In the genomic region with DNA sequence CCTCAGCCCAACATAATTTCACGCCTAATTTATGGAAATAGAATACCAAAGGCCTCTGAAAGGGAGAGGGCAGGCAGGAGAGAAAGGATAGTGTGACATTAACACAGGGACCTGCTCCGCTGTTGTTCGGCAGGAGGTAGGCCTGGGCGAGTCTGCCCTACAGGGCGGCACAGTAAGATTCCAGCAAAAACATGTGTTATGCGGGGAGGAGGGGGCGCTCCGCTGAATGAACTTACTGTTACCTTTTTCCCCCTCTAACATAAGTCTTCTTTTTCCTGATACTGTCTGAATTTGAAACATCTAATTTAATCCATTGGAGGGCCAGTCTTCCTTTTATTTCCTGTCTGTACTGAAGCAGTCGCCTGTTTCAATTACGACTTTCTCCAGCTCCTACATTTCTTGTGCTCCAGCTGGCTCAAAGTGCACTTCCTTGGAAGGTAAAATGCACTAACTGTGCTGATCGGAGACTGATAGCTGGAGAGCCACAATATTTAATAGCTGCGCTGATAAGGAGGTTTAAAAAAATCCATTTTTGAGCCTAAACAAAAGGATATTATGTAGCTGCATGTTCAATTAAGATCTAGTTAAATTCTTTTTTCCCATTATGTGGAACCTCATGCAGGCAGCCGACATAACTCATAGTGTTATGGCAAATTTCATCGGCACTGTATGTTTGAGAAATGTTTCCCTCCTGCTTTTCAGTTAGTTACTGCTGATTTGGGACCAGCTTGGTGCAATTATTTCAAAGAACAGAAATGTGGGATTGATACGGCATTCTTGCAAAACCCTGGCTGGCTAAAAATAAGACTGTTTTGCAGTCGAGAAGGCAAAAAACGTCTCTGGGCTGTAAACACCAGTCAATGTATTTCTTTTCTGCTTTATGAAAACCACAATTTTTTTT, we compare ENCODE assay signal across 21 cellular contexts.
DNase-seq lines count a peak whose midpoint lies in the region; ATAC-seq and TF ChIP-seq lines count a peak whose summit lies in the region.
"Had no signal": no experiment of that assay in that cellular context is flagged by ENCODE, and none has a peak within 500 bp of the region (broad histone marks: within the 10 kb centered on the region; RNA-seq: fewer than 3 reads in every experiment).

No MANE protein-coding gene starts in this region.

- H3K27me3 ChIP-seq in left ventricle myocardium inferior (ENCODE audit: low read depth) (no peaks in the 10 kb centered on the region), heart left ventricle (no peaks in the 10 kb centered on the region), muscle layer of duodenum (ENCODE audit: low read depth, low read length) (no peaks in the 10 kb centered on the region), aorta (ENCODE audit: control insufficient read depth in 1 of 2, insufficient read depth in 2 of 2, low read length in 1 of 2) (no peaks in the 10 kb centered on the region)

- H3K9me3 ChIP-seq in left ventricle myocardium inferior (replicated peaks): no peaks in the 10 kb centered on the region
- H3K9me3 ChIP-seq in heart left ventricle: no peaks in the 10 kb centered on the region
- H3K9me3 ChIP-seq in muscle layer of duodenum (ENCODE audit: control insufficient read depth in 1 of 2, low read length in 2 of 2): no peaks in the 10 kb centered on the region
- no peaks in the 10 kb centered on the region for H3K9me3 ChIP-seq in aorta (ENCODE audit: control insufficient read depth, low read length)
- H3K9me3 ChIP-seq: A549, lower lobe of right lung had no signal

- WGBS in heart left ventricle, 4 donors: 66 to 78% (median 74%) methylated on average over 17 of the region's 17 CpGs
- 8 to 10% methylated on average over 17 of the region's 17 CpGs for WGBS in aorta, 2 donors

- no peak for ATAC-seq in heart left ventricle
- ATAC-seq in aorta (ENCODE audit: low FRiP score): no peak
- no peak for ATAC-seq in HG03432 (IDR thresholded peaks at IDR 0.05; ENCODE audit: unreplicated experiment)
- ATAC-seq: A549; activated CD4-positive, alpha-beta T cell treated with anti-CD3 and anti-CD28 coated beads for 36 hours; lower lobe of right lung had no signal

- no peak overlapping the region for H3K4me3 ChIP-seq in left ventricle myocardium inferior
- peak overlapping the region in 4 of 12 donors; percentile 11 to 36 (median 18) for H3K4me3 ChIP-seq in heart left ventricle
- H3K4me3 ChIP-seq in epithelial cell of proximal tubule (ENCODE audit: low read depth, low read length): peak overlapping the region; percentile 5
- H3K4me3 ChIP-seq in muscle layer of duodenum (ENCODE audit: low read depth in 1 of 2, low read length in 2 of 2): no peak overlapping the region
- H3K4me3 ChIP-seq in aorta (ENCODE audit: low read length in 2 of 2): peak overlapping the region in 1 of 2 donors; percentile 39
- H3K4me3 ChIP-seq: A549, lower lobe of right lung had no signal

- peaks cover 4% of the 10 kb centered on the region for H3K4me1 ChIP-seq in left ventricle myocardium inferior
- peaks cover 0 to 15% (median 0%) of the 10 kb centered on the region in 12 donors for H3K4me1 ChIP-seq in heart left ventricle
- H3K4me1 ChIP-seq in muscle layer of duodenum (ENCODE audit: control insufficient read depth in 1 of 2, insufficient read depth in 2 of 2, low read length in 2 of 2): no peaks in the 10 kb centered on the region
- H3K4me1 ChIP-seq in aorta (ENCODE audit: control insufficient read depth in 1 of 2, insufficient read depth in 2 of 2, low read length in 2 of 2): peaks cover 4 to 6% of the 10 kb centered on the region in 2 donors
- H3K4me1 ChIP-seq: lower lobe of right lung had no signal

- TF ChIP-seq CTCF in left ventricle myocardium inferior (IDR thresholded peaks at IDR 0.05; ENCODE audit: borderline replicate concordance) (no peak), heart left ventricle (IDR thresholded peaks at IDR 0.05) (no peak), epithelial cell of proximal tubule (conservative IDR thresholded peaks at IDR 0.05; ENCODE audit: low read depth, low read length) (no peak)

- H3K36me3 ChIP-seq in left ventricle myocardium inferior (no peaks in the 10 kb centered on the region), heart left ventricle (no peaks in the 10 kb centered on the region), muscle layer of duodenum (ENCODE audit: control insufficient read depth in 1 of 2, insufficient read depth in 2 of 2, low read length in 2 of 2) (no peaks in the 10 kb centered on the region), aorta (ENCODE audit: control insufficient read depth in 1 of 2, insufficient read depth in 2 of 2, low read length in 1 of 2) (no peaks in the 10 kb centered on the region)
- H3K36me3 ChIP-seq: lower lobe of right lung had no signal

- intact Hi-C loops in left ventricle myocardium inferior (cut with micrococcal nuclease): no loop called here
- intact Hi-C loops in heart left ventricle (cut with DNase I): no loop called here
- intact Hi-C loops in aorta (cut with DNase I): loop anchor here in 1 of 2 donors (10.0 kb wide), 1 partner anchor 178 kb away; no protein-coding TSS in a partner anchor

- DNase-seq in left ventricle myocardium inferior: no peak
- DNase-seq in heart left ventricle: no peak
- DNase-seq in epithelial cell of proximal tubule (ENCODE audit: low read depth): no peak
- DNase-seq in aorta: no peak
- no peak for DNase-seq in NCI-H524 treated with DMSO at 0.1 percent for 48 hours (lab: John Stamatoyannopoulos, UW)
- DNase-seq in NOMO-1 treated with DMSO at 0.1 percent for 48 hours (lab: John Stamatoyannopoulos, UW; ENCODE audit: unreplicated experiment): no peak
- DNase-seq: activated CD4-positive, alpha-beta T cell treated with anti-CD3 and anti-CD28 coated beads for 36 hours; activated CD8-positive, alpha-beta memory T cell treated with anti-CD3 and anti-CD28 coated beads, Interleukin-2, amount 50 U/mL, for 4 hours; activated effector memory CD4-positive, alpha-beta T cell treated with Interleukin-2 at 50 U/mL for 16 hours; DMS153; endodermal cell; foreskin melanocyte; HFFc6; lower lobe of right lung; naive B cell; NCI-H1105 treated with DMSO at 0.1 percent for 48 hours; NCI-H2171; NCI-H774 had no signal

- TF ChIP-seq POLR2A in heart left ventricle (IDR thresholded peaks at IDR 0.05): no peak

- H3K27ac ChIP-seq in left ventricle myocardium inferior (replicated peaks): peak overlapping the region; percentile 4
- H3K27ac ChIP-seq in heart left ventricle: peak overlapping the region in 6 of 12 donors; percentile 27 to 47 (median 35)
- peak overlapping the region; percentile 35 for H3K27ac ChIP-seq in muscle layer of duodenum (ENCODE audit: low read length)
- H3K27ac ChIP-seq in aorta (ENCODE audit: low read depth in 1 of 2, low read length in 2 of 2): peak overlapping the region; percentile 93 to 94
- H3K27ac ChIP-seq: A549, lower lobe of right lung had no signal
